Comparison of ENCODE assay signal across 9 cellular contexts in genomic region chr6:42017021-42017643, GRCh38. TPM values are rescaled to one million over a fixed set of nuclear protein-coding genes. Genes with fewer than 3 reads are reported as not detected.
DNase-seq lines count a peak whose midpoint lies in the region; ATAC-seq, FAIRE-seq and TF ChIP-seq lines count a peak whose summit lies in the region.
"Had no signal": no experiment of that assay in that cellular context is flagged by ENCODE, and none has a peak within 500 bp of the region (broad histone marks: within the 10 kb centered on the region; RNA-seq: fewer than 3 reads in every experiment).

No MANE protein-coding gene starts in this region.

- no peaks in the 10 kb centered on the region for H3K27me3 ChIP-seq in hepatocyte

- TF ChIP-seq CTCF in hepatocyte (IDR thresholded peaks at IDR 0.05; ENCODE audit: poor library complexity) = no peak

- no peaks in the 10 kb centered on the region for H3K9me2 ChIP-seq in hepatocyte (replicated peaks; ENCODE audit: insufficient read depth)

- H3K4me3 Mint-ChIP-seq in activated CD4-positive, alpha-beta memory T cell treated with anti-CD3 and anti-CD28 coated beads for 36 hours = peak overlapping the region; percentile 57

- H3K4me3 ChIP-seq in hepatocyte = no peak overlapping the region

- H4K20me1 ChIP-seq in hepatocyte (ENCODE audit: insufficient read depth, poor library complexity, severe bottlenecking) = no peaks in the 10 kb centered on the region

- H3K9me3 ChIP-seq in hepatocyte (ENCODE audit: low read depth) = no peaks in the 10 kb centered on the region

- H3K4me1 Mint-ChIP-seq in activated CD4-positive, alpha-beta memory T cell treated with anti-CD3 and anti-CD28 coated beads for 36 hours (ENCODE audit: low read depth) = peaks cover 67% of the 10 kb centered on the region

- DNase-seq in AML-193 (lab: John Stamatoyannopoulos, UW) (peak; percentile 43 to 57), H54 (ENCODE audit: insufficient read length, low spot score) (peak; percentile 71), hepatocyte (ENCODE audit: low spot score) (no peak), GOT3 (lab: John Stamatoyannopoulos, UW) (no peak), DMS53 treated with DMSO at 0.1 percent for 48 hours (lab: John Stamatoyannopoulos, UW; ENCODE audit: unreplicated experiment) (no peak)
- DNase-seq in activated CD4-positive, alpha-beta memory T cell treated with anti-CD3 and anti-CD28 coated beads for 36 hours = peak; percentile 70
- no peak for DNase-seq in effector CD8-positive, alpha-beta T cell (lab: John Stamatoyannopoulos, UW)

- H3K4me1 ChIP-seq in hepatocyte (ENCODE audit: insufficient read depth) = peaks cover 9% of the 10 kb centered on the region

- H3K27ac ChIP-seq in hepatocyte = no peak overlapping the region

- H3K27me3 Mint-ChIP-seq in activated CD4-positive, alpha-beta memory T cell treated with anti-CD3 and anti-CD28 coated beads for 36 hours = no peaks in the 10 kb centered on the region

- no peaks in the 10 kb centered on the region for H3K36me3 ChIP-seq in hepatocyte (replicated peaks; ENCODE audit: insufficient read depth, low read depth)

- CTCF ChIA-PET in activated CD4-positive, alpha-beta memory T cell treated with anti-CD3 and anti-CD28 coated beads for 36 hours (lab: Charles Lee) = interaction anchor here (0.8 to 1.5 kb wide), 2 partner anchors 27 to 81 kb away, joined by 3 to 6 read pairs; no protein-coding TSS in a partner anchor

- no peak overlapping the region for H2AFZ ChIP-seq in hepatocyte

- H3K36me3 Mint-ChIP-seq in activated CD4-positive, alpha-beta memory T cell treated with anti-CD3 and anti-CD28 coated beads for 36 hours = peaks cover 21% of the 10 kb centered on the region

- peaks cover 15% of the 10 kb centered on the region for H3K9me3 Mint-ChIP-seq in activated CD4-positive, alpha-beta memory T cell treated with anti-CD3 and anti-CD28 coated beads for 36 hours

- 61% methylated on average over 4 of the region's 4 CpGs for WGBS in hepatocyte (ENCODE audit: low lambda C conversion rate, missing lambda C conversion rate)

- peak overlapping the region; percentile 92 for H3K27ac Mint-ChIP-seq in activated CD4-positive, alpha-beta memory T cell treated with anti-CD3 and anti-CD28 coated beads for 36 hours

- POLR2A ChIA-PET in activated CD4-positive, alpha-beta memory T cell treated with anti-CD3 and anti-CD28 coated beads for 36 hours (lab: Charles Lee) = interaction anchor here (0.7 to 1.7 kb wide), 4 partner anchors 11 to 22 kb away, joined by 3 to 5 read pairs (median 4); no protein-coding TSS in a partner anchor

- no peaks in the 10 kb centered on the region for H3K79me2 ChIP-seq in hepatocyte

- no peak for TF ChIP-seq POLR2A in H54 (IDR thresholded peaks at IDR 0.05; ENCODE audit: low read depth, low read length)

- peak overlapping the region; percentile 56 for H3K4me2 ChIP-seq in hepatocyte

- intact Hi-C loops in activated CD4-positive, alpha-beta memory T cell treated with anti-CD3 and anti-CD28 coated beads for 36 hours (cut with micrococcal nuclease) = loop anchor here (1.0 kb wide), 1 partner anchor 59 kb away; no protein-coding TSS in a partner anchor

- FAIRE-seq in H54 (lab: Jason Lieb, UNC) = peak; percentile 85
- FAIRE-seq: colon had no signal

- no peak for ATAC-seq in HG03108 (IDR thresholded peaks at IDR 0.05; ENCODE audit: unreplicated experiment)

RNA-seq across cellular contexts. Expression of gene TAF8, which starts 33.2 kb away (rescaled TPM):
- 10 to 100 TPM; 57.7 to 58.7 TPM for total RNA-seq in activated CD4-positive, alpha-beta memory T cell treated with anti-CD3 and anti-CD28 coated beads for 36 hours
- 16.7 and 25.1 TPM in 2 replicates for total RNA-seq in hepatocyte
- polyA plus RNA-seq in hepatocyte = 12.6 and 14.0 TPM in 2 replicates

Comparison
In these comparisons a context has a peak if more than half of its experiments do, and no peak if none do; other contexts are left out.
1. DNase-seq: peak in AML-193 (2 of 2), H54 (single experiment) and activated CD4-positive, alpha-beta memory T cell treated with anti-CD3 and anti-CD28 coated beads for 36 hours (single experiment); none in hepatocyte (single experiment), GOT3 (single experiment), DMS53 treated with DMSO at 0.1 percent for 48 hours (single experiment) and effector CD8-positive, alpha-beta T cell (single experiment).